ENCODE assay signal across 21 cellular contexts in genomic region chr2:20366672-20367116, GRCh38. TPM values are rescaled to one million over a fixed set of nuclear protein-coding genes. Genes with fewer than 3 reads are reported as not detected.
DNase-seq lines count a peak whose midpoint lies in the region; ATAC-seq, FAIRE-seq and TF ChIP-seq lines count a peak whose summit lies in the region.
"Had no signal": no experiment of that assay in that cellular context is flagged by ENCODE, and none has a peak within 500 bp of the region (broad histone marks: within the 10 kb centered on the region; RNA-seq: fewer than 3 reads in every experiment).

No MANE protein-coding gene starts in this region.

- H3K4me1 ChIP-seq in PC-9 (replicated peaks; ENCODE audit: insufficient read depth) (peaks cover 29% of the 10 kb centered on the region), transverse colon (no peaks in the 10 kb centered on the region)

- H2AFZ ChIP-seq in PC-9, result 0 out of 2 replicates have a peak overlapping the region, but pooled peaks have one; percentile 15

- no peaks in the 10 kb centered on the region for H3K9me2 ChIP-seq in PC-9 (ENCODE audit: insufficient read depth)

- no peaks in the 10 kb centered on the region for H4K20me1 ChIP-seq in PC-9 (ENCODE audit: insufficient read depth)

- no peak overlapping the region for H3K4me3 Mint-ChIP-seq in activated T-cell treated with anti-CD3 and anti-CD28 coated beads, Interleukin-2, amount 50 U/mL, for 4 hours
- peak overlapping the region; percentile 36 for H3K4me3 Mint-ChIP-seq in stimulated activated effector memory CD8-positive, alpha-beta T cell treated with anti-CD3 and anti-CD28 coated beads, Interleukin-12 subunit alpha, Interleukin-12 subunit beta, amount 100 ng/mL, for 72 hours
- H3K4me3 Mint-ChIP-seq: activated naive CD8-positive, alpha-beta T cell treated with anti-CD3 and anti-CD28 coated beads, Interleukin-2, amount 50 U/mL, for 24 hours; brain; CD4-positive, alpha-beta T cell had no signal

- peak overlapping the region; percentile 84 for H3K27ac Mint-ChIP-seq in stimulated activated effector memory CD8-positive, alpha-beta T cell treated with anti-CD3 and anti-CD28 coated beads, Interleukin-12 subunit alpha, Interleukin-12 subunit beta, amount 100 ng/mL, for 72 hours
- H3K27ac Mint-ChIP-seq: brain; CD4-positive, alpha-beta T cell had no signal

- peak overlapping the region; percentile 18; the same call in 1 of the 2 replicates for H3K4me2 ChIP-seq in PC-9

- H3K27me3 ChIP-seq in PC-9 (ENCODE audit: insufficient read depth, low read depth) (no peaks in the 10 kb centered on the region), transverse colon (no peaks in the 10 kb centered on the region)

- H3F3A ChIP-seq in PC-9 (ENCODE audit: insufficient read depth, low read depth), result peaks cover 22% of the 10 kb centered on the region; the same call in 1 of the 2 replicates

- H3K9me3 ChIP-seq in PC-9 (ENCODE audit: insufficient read depth, low read depth) (no peaks in the 10 kb centered on the region; the same call in 1 of the 2 replicates), transverse colon (no peaks in the 10 kb centered on the region)

- no peak for DNase-seq in activated T-cell treated with anti-CD3 and anti-CD28 coated beads, Interleukin-2, amount 50 U/mL, for 4 hours
- DNase-seq in activated T-cell treated with anti-CD3 and anti-CD28 coated beads for 4 hours, result no peak
- DNase-seq in PC-9, result peak; percentile 19 to 86
- peak; percentile 97 for DNase-seq in epithelial cell of esophagus (ENCODE audit: low read depth)
- DNase-seq in stimulated activated effector memory CD8-positive, alpha-beta T cell treated with anti-CD3 and anti-CD28 coated beads, Interleukin-12 subunit alpha, Interleukin-12 subunit beta, amount 100 ng/mL, for 72 hours (ENCODE audit: low spot score in 2 of 2), result peak in 1 of 2 donors; percentile 79
- no peak for DNase-seq in transverse colon
- no peak for DNase-seq in UCSD-AML1 (lab: John Stamatoyannopoulos, UW; ENCODE audit: unreplicated experiment)
- no peak for DNase-seq in frontal cortex (ENCODE audit: low spot score in 2 of 2)
- DNase-seq: activated naive CD8-positive, alpha-beta T cell treated with anti-CD3 and anti-CD28 coated beads, Interleukin-2, amount 50 U/mL, for 24 hours; CD4-positive, alpha-beta T cell; DMS153; GDM1; left cardiac atrium; NCI-H2107; NCI-H526; SHP77 treated with DMSO at 0.1 percent for 48 hours; stimulated activated CD4-positive, alpha-beta T cell treated with anti-CD3 and anti-CD28 coated beads, Interleukin-2, amount 100 ng/mL, for 48 hours; WERI-Rb-1 had no signal

- no peaks in the 10 kb centered on the region for H3K36me3 Mint-ChIP-seq in activated T-cell treated with anti-CD3 and anti-CD28 coated beads, Interleukin-2, amount 50 U/mL, for 4 hours (ENCODE audit: insufficient read depth)
- H3K36me3 Mint-ChIP-seq in stimulated activated effector memory CD8-positive, alpha-beta T cell treated with anti-CD3 and anti-CD28 coated beads, Interleukin-12 subunit alpha, Interleukin-12 subunit beta, amount 100 ng/mL, for 72 hours, result peaks cover 10% of the 10 kb centered on the region
- H3K36me3 Mint-ChIP-seq: brain had no signal

- no peak overlapping the region for H3K4me3 ChIP-seq in PC-9
- no peak overlapping the region for H3K4me3 ChIP-seq in epithelial cell of esophagus (ENCODE audit: low read length)
- H3K4me3 ChIP-seq in transverse colon, result no peak overlapping the region
- H3K4me3 ChIP-seq: coronary artery had no signal

- H3K4me1 Mint-ChIP-seq in activated T-cell treated with anti-CD3 and anti-CD28 coated beads, Interleukin-2, amount 50 U/mL, for 4 hours (ENCODE audit: low read depth), result peaks cover 15% of the 10 kb centered on the region
- H3K4me1 Mint-ChIP-seq in stimulated activated effector memory CD8-positive, alpha-beta T cell treated with anti-CD3 and anti-CD28 coated beads, Interleukin-12 subunit alpha, Interleukin-12 subunit beta, amount 100 ng/mL, for 72 hours, result peaks cover 43% of the 10 kb centered on the region

- H3K79me2 ChIP-seq in PC-9 (ENCODE audit: low read depth), result no peaks in the 10 kb centered on the region

- peak; percentile 50 to 58 for ATAC-seq in activated T-cell treated with anti-CD3 and anti-CD28 coated beads, Interleukin-2, amount 50 U/mL, for 4 hours
- peak; percentile 94 for ATAC-seq in stimulated activated effector memory CD8-positive, alpha-beta T cell treated with anti-CD3 and anti-CD28 coated beads, Interleukin-12 subunit alpha, Interleukin-12 subunit beta, amount 100 ng/mL, for 72 hours
- ATAC-seq: activated naive CD8-positive, alpha-beta T cell treated with anti-CD3 and anti-CD28 coated beads, Interleukin-2, amount 50 U/mL, for 24 hours; left cardiac atrium had no signal

- H3K27ac ChIP-seq in PC-9 (peak overlapping the region; percentile 61), transverse colon (no peak overlapping the region)
- H3K27ac ChIP-seq: coronary artery, WERI-Rb-1 had no signal

- TF ChIP-seq CTCF in PC-9 (conservative IDR thresholded peaks at IDR 0.05) (no peak), epithelial cell of esophagus (IDR thresholded peaks at IDR 0.05; ENCODE audit: insufficient read depth, low read depth, low read length, missing control alignments) (no peak), transverse colon (IDR thresholded peaks at IDR 0.05) (no peak)

- POLR2A ChIA-PET in PC-9 (lab: Charles Lee; ENCODE audit: unreplicated experiment), result interaction anchor here (0.6 kb wide), 1 partner anchor 15 kb away, joined by 4 read pairs; no protein-coding TSS in a partner anchor

- peaks cover 11% of the 10 kb centered on the region for H3K27me3 Mint-ChIP-seq in activated T-cell treated with anti-CD3 and anti-CD28 coated beads, Interleukin-2, amount 50 U/mL, for 4 hours (ENCODE audit: low read depth)

- TF ChIP-seq EP300 in transverse colon (IDR thresholded peaks at IDR 0.05; ENCODE audit: low read depth), result no peak

- CTCF ChIA-PET in PC-9 (lab: Charles Lee), result interaction anchor here (0.6 kb wide), 1 partner anchor 40 kb away, joined by 3 read pairs; no protein-coding TSS in a partner anchor

- peaks cover 3% of the 10 kb centered on the region for H3K9me3 Mint-ChIP-seq in activated T-cell treated with anti-CD3 and anti-CD28 coated beads, Interleukin-2, amount 50 U/mL, for 4 hours
- H3K9me3 Mint-ChIP-seq in stimulated activated effector memory CD8-positive, alpha-beta T cell treated with anti-CD3 and anti-CD28 coated beads, Interleukin-12 subunit alpha, Interleukin-12 subunit beta, amount 100 ng/mL, for 72 hours, result peaks cover 4% of the 10 kb centered on the region
- H3K9me3 Mint-ChIP-seq: CD4-positive, alpha-beta T cell had no signal

- TF ChIP-seq POLR2A in transverse colon (IDR thresholded peaks at IDR 0.05), result no peak

- intact Hi-C loops in PC-9 (cut with micrococcal nuclease; ENCODE audit: unreplicated experiment), result no loop called here
- intact Hi-C loops in transverse colon (cut with DNase I; ENCODE audit: low total_unique reads), result no loop called here

- no peak for FAIRE-seq in frontal cortex (lab: Jason Lieb, UNC)
- FAIRE-seq: endothelial cell of umbilical vein had no signal

- no TSS peak for BruUV-seq in PC-9 (replicated peaks; lab: Mats Ljungman, UMichigan)

- H3K36me3 ChIP-seq in PC-9 (ENCODE audit: low read depth) (no peaks in the 10 kb centered on the region), transverse colon (no peaks in the 10 kb centered on the region)
- H3K36me3 ChIP-seq: WERI-Rb-1 had no signal

- in situ Hi-C loops in transverse colon (cut with MboI; ENCODE audit: low pct_ligation_motif_present in 1 of 4, low pct_unique_long_range_greater_than_20kb in 1 of 4, low sequenced_read_pairs in 3 of 4), result no loop called here

- WGBS in transverse colon (ENCODE audit: low coverage in 1 of 2), 2 donors, result 79 to 94% methylated on average over 2 of the region's 2 CpGs

RNA-seq across cellular contexts. Expression of gene PUM2, which starts 16.1 kb away (rescaled TPM):
- total RNA-seq in activated T-cell treated with anti-CD3 and anti-CD28 coated beads, Interleukin-2, amount 50 U/mL, for 4 hours, result 10 to 100 TPM; 88.1 to 92.6 (median 91.3) TPM
- total RNA-seq in PC-9 (2021) (93.3 and 99.3 TPM in 2 replicates), transverse colon (10 to 100 TPM; 62.5 to 92.7 (median 70.5) TPM), frontal cortex (118 TPM)

Comparison
In these comparisons a context has a peak if more than half of its experiments do, and no peak if none do; other contexts are left out.
1. DNase-seq: peak in PC-9 (2 of 2) and epithelial cell of esophagus (single experiment); none in activated T-cell treated with anti-CD3 and anti-CD28 coated beads, Interleukin-2, amount 50 U/mL, for 4 hours (single experiment), activated T-cell treated with anti-CD3 and anti-CD28 coated beads for 4 hours (single experiment), transverse colon (single experiment), UCSD-AML1 (single experiment) and frontal cortex (0 of 2).